In genomic region chr15:94230886-94231727, GRCh38 we compare ENCODE assay signal across 8 cellular contexts. TPM values are rescaled to one million over a fixed set of nuclear protein-coding genes. Genes with fewer than 3 reads are reported as not detected.
A peak's percentile ranks its signal among the peaks of the same experiment; 100 is the strongest.
DNase-seq lines count a peak whose midpoint lies in the region; ATAC-seq and TF ChIP-seq lines count a peak whose summit lies in the region.

MCTP2 (plus strand) TSS chr15:94231561; CDS start chr15:94298266, 66,705 bp downstream.

- H3K27me3 Mint-ChIP-seq in naive B cell = no peaks in the 10 kb centered on the region

- H3K4me3 ChIP-seq in epithelial cell of proximal tubule (ENCODE audit: low read depth, low read length) = peak within 1 kb of the TSS; percentile 76

- peak within 1 kb of the TSS; percentile 86 to 97 (median 96) for H3K4me3 Mint-ChIP-seq in naive B cell

- DNase-seq in NCI-H2081 (lab: John Stamatoyannopoulos, UW) (peak; percentile 83 to 87), NCI-H2081 treated with DMSO at 0.1 percent for 48 hours (lab: John Stamatoyannopoulos, UW) (no peak), NCI-H69 (lab: John Stamatoyannopoulos, UW) (peak; percentile 91), epithelial cell of proximal tubule (ENCODE audit: low read depth) (peak; percentile 76), naive B cell (peak; percentile 90)
- DNase-seq in activated CD8-positive, alpha-beta memory T cell treated with anti-CD3 and anti-CD28 coated beads for 24 hours = peak; percentile 92
- DNase-seq in stimulated activated naive CD8-positive, alpha-beta T cell treated with anti-CD3 and anti-CD28 coated beads, Interleukin-15, Interleukin-2, amounts not matched to agents 100 U/mL and 50 U/mL, for 24 hours = peak; percentile 90

- H3K36me3 Mint-ChIP-seq in naive B cell = no peaks in the 10 kb centered on the region

- ATAC-seq in HG03095 (IDR thresholded peaks at IDR 0.05; ENCODE audit: unreplicated experiment) (peak; percentile 60), naive B cell (ENCODE audit: low read depth in 2 of 2) (peak; percentile 84 to 85)
- peak; percentile 85 for ATAC-seq in stimulated activated naive CD8-positive, alpha-beta T cell treated with anti-CD3 and anti-CD28 coated beads, Interleukin-15, Interleukin-2, amounts not matched to agents 100 U/mL and 50 U/mL, for 24 hours

- H3K4me1 Mint-ChIP-seq in naive B cell = peaks cover 54 to 61% (median 59%) of the 10 kb centered on the region in 3 donors

- H3K9me3 Mint-ChIP-seq in naive B cell = no peaks in the 10 kb centered on the region

- TF ChIP-seq CTCF in epithelial cell of proximal tubule (conservative IDR thresholded peaks at IDR 0.05; ENCODE audit: low read depth, low read length) = peak; percentile 28

- peak within 1 kb of the TSS; percentile 92 to 99 (median 98) for H3K27ac Mint-ChIP-seq in naive B cell

RNA-seq across cellular contexts. Expression of gene MCTP2, which starts in this region (rescaled TPM):
- total RNA-seq in epithelial cell of proximal tubule = 5.0 and 7.5 TPM in 2 replicates
- 10 to 100 TPM; 12.7 to 30.5 (median 17.5) TPM for polyA plus RNA-seq in naive B cell (ENCODE audit: low read depth in 6 of 6)
